Comparison of ENCODE assay signal across 1 cellular context in the genomic region with DNA sequence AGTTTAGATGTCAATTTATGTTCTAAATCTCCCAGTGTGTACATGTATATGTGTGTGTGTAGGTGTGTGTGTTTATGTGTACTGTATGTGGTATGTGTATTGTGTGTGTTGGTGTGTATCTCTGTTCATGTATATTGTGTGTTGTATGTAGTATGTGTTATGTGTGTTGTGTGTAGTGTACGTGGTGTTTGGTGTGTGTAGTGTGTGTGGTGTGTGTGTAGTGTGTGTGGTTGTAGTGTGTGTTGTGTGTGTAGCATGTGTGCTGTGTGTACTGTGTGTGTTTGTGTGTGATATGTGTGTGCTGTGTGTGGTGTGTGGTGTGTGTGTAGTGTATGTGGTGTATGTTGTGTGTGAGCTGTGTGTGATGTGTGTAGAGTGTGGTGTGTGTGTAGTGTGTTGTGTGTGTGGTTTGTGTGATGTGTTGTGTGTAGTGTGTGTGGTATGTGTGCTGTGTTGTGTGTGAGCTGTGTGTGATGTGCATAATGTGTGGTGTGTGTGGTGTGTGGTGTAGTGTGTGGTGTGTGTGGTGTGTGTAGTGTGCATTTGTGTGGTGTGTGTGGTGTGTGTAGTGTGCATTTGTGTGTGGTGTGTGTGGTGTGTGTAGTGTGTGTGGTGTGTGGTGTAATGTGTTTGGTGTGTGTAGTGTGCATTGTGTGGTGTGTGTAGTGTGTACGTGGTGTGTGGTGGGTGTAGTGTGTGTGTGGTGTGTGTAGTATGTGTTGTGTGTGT.
TF ChIP-seq lines count a peak whose summit lies in the region.

No MANE protein-coding gene starts in this region.

TF ChIP-seq in HEK293, 187 proteins besides CTCF, POLR2A, EP300 and RAD21 (continued from another document):
- TF ChIP-seq, protein P1, sequence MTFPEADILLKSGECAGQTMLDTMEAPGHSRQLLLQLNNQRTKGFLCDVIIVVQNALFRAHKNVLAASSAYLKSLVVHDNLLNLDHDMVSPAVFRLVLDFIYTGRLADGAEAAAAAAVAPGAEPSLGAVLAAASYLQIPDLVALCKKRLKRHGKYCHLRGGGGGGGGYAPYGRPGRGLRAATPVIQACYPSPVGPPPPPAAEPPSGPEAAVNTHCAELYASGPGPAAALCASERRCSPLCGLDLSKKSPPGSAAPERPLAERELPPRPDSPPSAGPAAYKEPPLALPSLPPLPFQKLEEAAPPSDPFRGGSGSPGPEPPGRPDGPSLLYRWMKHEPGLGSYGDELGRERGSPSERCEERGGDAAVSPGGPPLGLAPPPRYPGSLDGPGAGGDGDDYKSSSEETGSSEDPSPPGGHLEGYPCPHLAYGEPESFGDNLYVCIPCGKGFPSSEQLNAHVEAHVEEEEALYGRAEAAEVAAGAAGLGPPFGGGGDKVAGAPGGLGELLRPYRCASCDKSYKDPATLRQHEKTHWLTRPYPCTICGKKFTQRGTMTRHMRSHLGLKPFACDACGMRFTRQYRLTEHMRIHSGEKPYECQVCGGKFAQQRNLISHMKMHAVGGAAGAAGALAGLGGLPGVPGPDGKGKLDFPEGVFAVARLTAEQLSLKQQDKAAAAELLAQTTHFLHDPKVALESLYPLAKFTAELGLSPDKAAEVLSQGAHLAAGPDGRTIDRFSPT (tag by site-specific recombination; IDR thresholded peaks at IDR 0.05) = no peak
- TF ChIP-seq, protein P2, sequence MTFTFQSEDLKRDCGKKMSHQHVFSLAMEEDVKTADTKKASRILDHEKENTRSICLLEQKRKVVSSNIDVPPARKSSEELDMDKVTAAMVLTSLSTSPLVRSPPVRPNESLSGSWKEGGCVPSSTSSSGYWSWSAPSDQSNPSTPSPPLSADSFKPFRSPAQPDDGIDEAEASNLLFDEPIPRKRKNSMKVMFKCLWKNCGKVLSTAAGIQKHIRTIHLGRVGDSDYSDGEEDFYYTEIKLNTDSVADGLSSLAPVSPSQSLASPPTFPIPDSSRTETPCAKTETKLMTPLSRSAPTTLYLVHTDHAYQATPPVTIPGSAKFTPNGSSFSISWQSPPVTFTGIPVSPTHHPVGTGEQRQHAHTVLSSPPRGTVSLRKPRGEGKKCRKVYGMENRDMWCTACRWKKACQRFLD (tag by site-specific recombination; IDR thresholded peaks at IDR 0.05) = no peak
- TF ChIP-seq GLIS2 (tag by site-specific recombination; IDR thresholded peaks at IDR 0.05) (no peak), OSR2 (tag by site-specific recombination; IDR thresholded peaks at IDR 0.05) (no peak), ZNF701 (tag by site-specific recombination; IDR thresholded peaks at IDR 0.05) (no peak), MYNN (tag by site-specific recombination; IDR thresholded peaks at IDR 0.05; ENCODE audit: borderline replicate concordance) (no peak), ZNF223 (tag by site-specific recombination; IDR thresholded peaks at IDR 0.05) (no peak), ZNF623 (tag by site-specific recombination; IDR thresholded peaks at IDR 0.05) (no peak), ZNF239 (tag by site-specific recombination; IDR thresholded peaks at IDR 0.05) (no peak), ZNF324 (tag by site-specific recombination; IDR thresholded peaks at IDR 0.05) (no peak), ZNF133 (tag by site-specific recombination; IDR thresholded peaks at IDR 0.05) (no peak), ZNF629 (tag by site-specific recombination; IDR thresholded peaks at IDR 0.05) (no peak), SETDB1 (IDR thresholded peaks at IDR 0.05; ENCODE audit: insufficient read length, low read length) (no peak), ZSCAN30 (tag by site-specific recombination; IDR thresholded peaks at IDR 0.05) (no peak), ZNF521 (tag by site-specific recombination; IDR thresholded peaks at IDR 0.05) (peak; percentile 42; the same call in 1 of the 2 replicates), KLF9 (tag by site-specific recombination; IDR thresholded peaks at IDR 0.05; ENCODE audit: low read depth) (no peak), ZNF621 (tag by site-specific recombination; IDR thresholded peaks at IDR 0.05) (peak; percentile 43; the same call in 1 of the 2 replicates), ZNF48 (tag by site-specific recombination; IDR thresholded peaks at IDR 0.05) (no peak), ZNF837 (tag by site-specific recombination; IDR thresholded peaks at IDR 0.05) (no peak), ZNF585B (tag by site-specific recombination; IDR thresholded peaks at IDR 0.05) (no peak), ZNF423 (tag by site-specific recombination; IDR thresholded peaks at IDR 0.05) (no peak), ZNF214 (tag by site-specific recombination; IDR thresholded peaks at IDR 0.05; ENCODE audit: borderline replicate concordance) (no peak), ZNF155 (tag by site-specific recombination; IDR thresholded peaks at IDR 0.05) (no peak), ZNF354C (tag by site-specific recombination; IDR thresholded peaks at IDR 0.05; ENCODE audit: borderline replicate concordance, low read depth) (no peak), ZNF138 (tag by site-specific recombination; IDR thresholded peaks at IDR 0.05; ENCODE audit: borderline replicate concordance) (no peak), GLI2 (tag by site-specific recombination; IDR thresholded peaks at IDR 0.05; ENCODE audit: borderline replicate concordance, low read depth) (no peak)
- TF ChIP-seq, protein P3, sequence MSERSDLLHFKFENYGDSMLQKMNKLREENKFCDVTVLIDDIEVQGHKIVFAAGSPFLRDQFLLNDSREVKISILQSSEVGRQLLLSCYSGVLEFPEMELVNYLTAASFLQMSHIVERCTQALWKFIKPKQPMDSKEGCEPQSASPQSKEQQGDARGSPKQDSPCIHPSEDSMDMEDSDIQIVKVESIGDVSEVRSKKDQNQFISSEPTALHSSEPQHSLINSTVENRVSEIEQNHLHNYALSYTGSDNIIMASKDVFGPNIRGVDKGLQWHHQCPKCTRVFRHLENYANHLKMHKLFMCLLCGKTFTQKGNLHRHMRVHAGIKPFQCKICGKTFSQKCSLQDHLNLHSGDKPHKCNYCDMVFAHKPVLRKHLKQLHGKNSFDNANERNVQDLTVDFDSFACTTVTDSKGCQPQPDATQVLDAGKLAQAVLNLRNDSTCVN (tag by site-specific recombination; optimal IDR thresholded peaks at IDR 0.05) = peak; percentile 19
- TF ChIP-seq, protein P4, sequence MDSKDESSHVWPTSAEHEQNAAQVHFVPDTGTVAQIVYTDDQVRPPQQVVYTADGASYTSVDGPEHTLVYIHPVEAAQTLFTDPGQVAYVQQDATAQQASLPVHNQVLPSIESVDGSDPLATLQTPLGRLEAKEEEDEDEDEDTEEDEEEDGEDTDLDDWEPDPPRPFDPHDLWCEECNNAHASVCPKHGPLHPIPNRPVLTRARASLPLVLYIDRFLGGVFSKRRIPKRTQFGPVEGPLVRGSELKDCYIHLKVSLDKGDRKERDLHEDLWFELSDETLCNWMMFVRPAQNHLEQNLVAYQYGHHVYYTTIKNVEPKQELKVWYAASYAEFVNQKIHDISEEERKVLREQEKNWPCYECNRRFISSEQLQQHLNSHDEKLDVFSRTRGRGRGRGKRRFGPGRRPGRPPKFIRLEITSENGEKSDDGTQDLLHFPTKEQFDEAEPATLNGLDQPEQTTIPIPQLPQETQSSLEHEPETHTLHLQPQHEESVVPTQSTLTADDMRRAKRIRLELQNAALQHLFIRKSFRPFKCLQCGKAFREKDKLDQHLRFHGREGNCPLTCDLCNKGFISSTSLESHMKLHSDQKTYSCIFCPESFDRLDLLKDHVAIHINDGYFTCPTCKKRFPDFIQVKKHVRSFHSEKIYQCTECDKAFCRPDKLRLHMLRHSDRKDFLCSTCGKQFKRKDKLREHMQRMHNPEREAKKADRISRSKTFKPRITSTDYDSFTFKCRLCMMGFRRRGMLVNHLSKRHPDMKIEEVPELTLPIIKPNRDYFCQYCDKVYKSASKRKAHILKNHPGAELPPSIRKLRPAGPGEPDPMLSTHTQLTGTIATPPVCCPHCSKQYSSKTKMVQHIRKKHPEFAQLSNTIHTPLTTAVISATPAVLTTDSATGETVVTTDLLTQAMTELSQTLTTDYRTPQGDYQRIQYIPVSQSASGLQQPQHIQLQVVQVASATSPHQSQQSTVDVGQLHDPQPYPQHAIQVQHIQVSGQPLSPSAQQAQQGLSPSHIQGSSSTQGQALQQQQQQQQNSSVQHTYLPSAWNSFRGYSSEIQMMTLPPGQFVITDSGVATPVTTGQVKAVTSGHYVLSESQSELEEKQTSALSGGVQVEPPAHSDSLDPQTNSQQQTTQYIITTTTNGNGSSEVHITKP (tag by site-specific recombination; IDR thresholded peaks at IDR 0.05) = no peak
- TF ChIP-seq, protein P5, sequence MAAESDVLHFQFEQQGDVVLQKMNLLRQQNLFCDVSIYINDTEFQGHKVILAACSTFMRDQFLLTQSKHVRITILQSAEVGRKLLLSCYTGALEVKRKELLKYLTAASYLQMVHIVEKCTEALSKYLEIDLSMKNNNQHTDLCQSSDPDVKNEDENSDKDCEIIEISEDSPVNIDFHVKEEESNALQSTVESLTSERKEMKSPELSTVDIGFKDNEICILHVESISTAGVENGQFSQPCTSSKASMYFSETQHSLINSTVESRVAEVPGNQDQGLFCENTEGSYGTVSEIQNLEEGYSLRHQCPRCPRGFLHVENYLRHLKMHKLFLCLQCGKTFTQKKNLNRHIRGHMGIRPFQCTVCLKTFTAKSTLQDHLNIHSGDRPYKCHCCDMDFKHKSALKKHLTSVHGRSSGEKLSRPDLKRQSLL (tag by site-specific recombination; IDR thresholded peaks at IDR 0.05) = no peak
- TF ChIP-seq, protein P6, sequence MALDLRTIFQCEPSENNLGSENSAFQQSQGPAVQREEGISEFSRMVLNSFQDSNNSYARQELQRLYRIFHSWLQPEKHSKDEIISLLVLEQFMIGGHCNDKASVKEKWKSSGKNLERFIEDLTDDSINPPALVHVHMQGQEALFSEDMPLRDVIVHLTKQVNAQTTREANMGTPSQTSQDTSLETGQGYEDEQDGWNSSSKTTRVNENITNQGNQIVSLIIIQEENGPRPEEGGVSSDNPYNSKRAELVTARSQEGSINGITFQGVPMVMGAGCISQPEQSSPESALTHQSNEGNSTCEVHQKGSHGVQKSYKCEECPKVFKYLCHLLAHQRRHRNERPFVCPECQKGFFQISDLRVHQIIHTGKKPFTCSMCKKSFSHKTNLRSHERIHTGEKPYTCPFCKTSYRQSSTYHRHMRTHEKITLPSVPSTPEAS (tag by site-specific recombination; IDR thresholded peaks at IDR 0.05) = no peak
- TF ChIP-seq, protein P7, sequence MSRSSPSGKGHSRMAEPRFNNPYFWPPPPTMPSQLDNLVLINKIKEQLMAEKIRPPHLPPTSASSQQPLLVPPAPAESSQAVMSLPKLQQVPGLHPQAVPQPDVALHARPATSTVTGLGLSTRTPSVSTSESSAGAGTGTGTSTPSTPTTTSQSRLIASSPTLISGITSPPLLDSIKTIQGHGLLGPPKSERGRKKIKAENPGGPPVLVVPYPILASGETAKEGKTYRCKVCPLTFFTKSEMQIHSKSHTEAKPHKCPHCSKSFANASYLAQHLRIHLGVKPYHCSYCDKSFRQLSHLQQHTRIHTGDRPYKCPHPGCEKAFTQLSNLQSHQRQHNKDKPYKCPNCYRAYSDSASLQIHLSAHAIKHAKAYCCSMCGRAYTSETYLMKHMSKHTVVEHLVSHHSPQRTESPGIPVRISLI (tag by site-specific recombination; IDR thresholded peaks at IDR 0.05) = no peak
- TF ChIP-seq, protein P8, sequence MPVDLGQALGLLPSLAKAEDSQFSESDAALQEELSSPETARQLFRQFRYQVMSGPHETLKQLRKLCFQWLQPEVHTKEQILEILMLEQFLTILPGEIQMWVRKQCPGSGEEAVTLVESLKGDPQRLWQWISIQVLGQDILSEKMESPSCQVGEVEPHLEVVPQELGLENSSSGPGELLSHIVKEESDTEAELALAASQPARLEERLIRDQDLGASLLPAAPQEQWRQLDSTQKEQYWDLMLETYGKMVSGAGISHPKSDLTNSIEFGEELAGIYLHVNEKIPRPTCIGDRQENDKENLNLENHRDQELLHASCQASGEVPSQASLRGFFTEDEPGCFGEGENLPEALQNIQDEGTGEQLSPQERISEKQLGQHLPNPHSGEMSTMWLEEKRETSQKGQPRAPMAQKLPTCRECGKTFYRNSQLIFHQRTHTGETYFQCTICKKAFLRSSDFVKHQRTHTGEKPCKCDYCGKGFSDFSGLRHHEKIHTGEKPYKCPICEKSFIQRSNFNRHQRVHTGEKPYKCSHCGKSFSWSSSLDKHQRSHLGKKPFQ (tag by site-specific recombination; IDR thresholded peaks at IDR 0.05) = peak; percentile 46; the same call in 1 of the 2 replicates
- TF ChIP-seq, protein P9, sequence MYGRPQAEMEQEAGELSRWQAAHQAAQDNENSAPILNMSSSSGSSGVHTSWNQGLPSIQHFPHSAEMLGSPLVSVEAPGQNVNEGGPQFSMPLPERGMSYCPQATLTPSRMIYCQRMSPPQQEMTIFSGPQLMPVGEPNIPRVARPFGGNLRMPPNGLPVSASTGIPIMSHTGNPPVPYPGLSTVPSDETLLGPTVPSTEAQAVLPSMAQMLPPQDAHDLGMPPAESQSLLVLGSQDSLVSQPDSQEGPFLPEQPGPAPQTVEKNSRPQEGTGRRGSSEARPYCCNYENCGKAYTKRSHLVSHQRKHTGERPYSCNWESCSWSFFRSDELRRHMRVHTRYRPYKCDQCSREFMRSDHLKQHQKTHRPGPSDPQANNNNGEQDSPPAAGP (tag by site-specific recombination; IDR thresholded peaks at IDR 0.05) = no peak
